Comparison of ENCODE assay signal across 10 cellular contexts in the genomic region with DNA sequence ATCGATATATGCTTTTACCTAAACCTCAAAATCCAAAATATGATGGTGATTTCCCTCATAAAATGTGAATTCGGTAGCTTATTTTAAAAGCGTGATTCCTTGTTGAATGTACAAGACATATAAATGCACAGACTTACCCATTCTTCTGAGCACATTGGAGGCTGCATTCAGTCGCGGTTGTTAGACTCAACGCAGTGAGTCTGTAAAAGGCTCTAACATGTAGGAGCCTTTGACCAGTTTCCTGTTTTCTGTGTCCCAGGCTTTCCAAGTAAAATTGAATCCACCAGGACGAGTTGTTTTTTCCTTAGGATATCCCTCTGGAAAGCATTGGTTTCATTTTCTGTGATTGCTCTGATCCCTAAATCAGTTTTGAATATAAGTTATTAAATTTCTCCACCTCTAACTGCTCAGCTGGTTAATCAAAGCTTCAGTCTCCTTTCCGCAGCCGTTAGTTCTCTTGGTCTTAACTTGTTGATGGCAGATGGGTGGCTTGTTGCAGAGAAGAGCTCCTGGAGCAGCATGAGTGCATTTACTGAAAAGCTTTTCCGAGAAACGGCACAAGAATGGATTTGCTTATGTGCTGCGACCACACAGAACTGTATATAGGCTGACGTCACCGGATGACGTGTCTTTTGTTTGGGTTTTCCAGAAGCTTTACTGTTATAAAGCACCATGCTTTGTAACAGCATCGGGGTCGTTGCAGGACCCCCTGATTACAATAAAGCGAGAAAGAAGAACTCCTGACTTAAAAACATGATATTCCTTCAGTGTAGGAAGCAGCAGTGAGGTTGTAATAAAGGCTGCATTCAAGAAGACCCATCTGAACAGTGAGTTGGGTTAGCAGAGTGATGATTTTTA. TPM values are rescaled to one million over a fixed set of nuclear protein-coding genes. Genes with fewer than 3 reads are reported as not detected.
A peak's percentile ranks its signal among the peaks of the same experiment; 100 is the strongest.
DNase-seq lines count a peak whose midpoint lies in the region; ATAC-seq and TF ChIP-seq lines count a peak whose summit lies in the region.
"Had no signal": no experiment of that assay in that cellular context is flagged by ENCODE, and none has a peak within 500 bp of the region (broad histone marks: within the 10 kb centered on the region; RNA-seq: fewer than 3 reads in every experiment).

A gene with protein sequence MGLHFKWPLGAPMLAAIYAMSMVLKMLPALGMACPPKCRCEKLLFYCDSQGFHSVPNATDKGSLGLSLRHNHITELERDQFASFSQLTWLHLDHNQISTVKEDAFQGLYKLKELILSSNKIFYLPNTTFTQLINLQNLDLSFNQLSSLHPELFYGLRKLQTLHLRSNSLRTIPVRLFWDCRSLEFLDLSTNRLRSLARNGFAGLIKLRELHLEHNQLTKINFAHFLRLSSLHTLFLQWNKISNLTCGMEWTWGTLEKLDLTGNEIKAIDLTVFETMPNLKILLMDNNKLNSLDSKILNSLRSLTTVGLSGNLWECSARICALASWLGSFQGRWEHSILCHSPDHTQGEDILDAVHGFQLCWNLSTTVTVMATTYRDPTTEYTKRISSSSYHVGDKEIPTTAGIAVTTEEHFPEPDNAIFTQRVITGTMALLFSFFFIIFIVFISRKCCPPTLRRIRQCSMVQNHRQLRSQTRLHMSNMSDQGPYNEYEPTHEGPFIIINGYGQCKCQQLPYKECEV (minus strand): TSS at position 565 of the 858 bp plus-strand sequence. CDS start 424 bp downstream, at position 141.

- ATAC-seq in GM21576 (IDR thresholded peaks at IDR 0.05; ENCODE audit: unreplicated experiment) (no peak), GM19467 (IDR thresholded peaks at IDR 0.05; ENCODE audit: unreplicated experiment) (no peak)

- peak within 1 kb of the TSS; percentile 90 for H3K4me2 ChIP-seq in neural cell (ENCODE audit: low read length)

- H3K36me3 ChIP-seq in endocrine pancreas (ENCODE audit: control insufficient read depth, insufficient read depth, low read length), result no peaks in the 10 kb centered on the region
- H3K36me3 ChIP-seq in neural cell (ENCODE audit: insufficient read depth, low read length), result no peaks in the 10 kb centered on the region

- peak within 1 kb of the TSS; percentile 72 for H3K4me3 ChIP-seq in endocrine pancreas (ENCODE audit: control insufficient read depth, insufficient read depth, low read length)
- H3K4me3 ChIP-seq in neural cell (ENCODE audit: low read length), result peak within 1 kb of the TSS; percentile 66

- peak within 1 kb of the TSS; percentile 25 for H2AFZ ChIP-seq in neural cell (ENCODE audit: low read depth, low read length)

- TF ChIP-seq CTCF in AG09319 (IDR thresholded peaks at IDR 0.05; ENCODE audit: low read depth, low read length) (no peak), neural cell (IDR thresholded peaks at IDR 0.05; ENCODE audit: poor library complexity, severe bottlenecking) (no peak)

- peaks cover 2% of the 10 kb centered on the region for H3K9me3 ChIP-seq in endocrine pancreas (ENCODE audit: control insufficient read depth, low read length)
- no peaks in the 10 kb centered on the region for H3K9me3 ChIP-seq in neural cell (ENCODE audit: low read length)

- H3K27ac ChIP-seq in neural cell (ENCODE audit: low read length), result peak within 1 kb of the TSS; percentile 91

- H3K9me2 ChIP-seq in neural cell (ENCODE audit: insufficient read depth, low read length), result no peaks in the 10 kb centered on the region

- DNase-seq in AG09319 (ENCODE audit: extremely low read depth, low read depth) (peak; percentile 57), NCI-H2227 (lab: John Stamatoyannopoulos, UW; ENCODE audit: unreplicated experiment) (peak; percentile 71), RKO (ENCODE audit: low spot score) (no peak)
- no peak for DNase-seq in stimulated activated CD4-positive, alpha-beta T cell treated with anti-CD3 and anti-CD28 coated beads, Interleukin-2, amount 100 ng/mL, for 48 hours
- DNase-seq: H7, NCI-H146 had no signal

- peak within 1 kb of the TSS; percentile 39 for H3K9ac ChIP-seq in endocrine pancreas (ENCODE audit: control insufficient read depth, insufficient read depth, low read length)
- H3K9ac ChIP-seq in neural cell (ENCODE audit: low read length), result peak within 1 kb of the TSS; percentile 71

- peak; percentile 24 for TF ChIP-seq EP300 in neural cell (conservative IDR thresholded peaks at IDR 0.05; ENCODE audit: poor library complexity, severe bottlenecking)

- H3K27me3 ChIP-seq in endocrine pancreas (ENCODE audit: control insufficient read depth, insufficient read depth, low read length), result no peaks in the 10 kb centered on the region
- no peaks in the 10 kb centered on the region for H3K27me3 ChIP-seq in neural cell (ENCODE audit: insufficient read depth, low read depth, low read length)

- no peaks in the 10 kb centered on the region for H4K20me1 ChIP-seq in neural cell (ENCODE audit: insufficient read depth)

- H3K79me2 ChIP-seq in neural cell (replicated peaks; ENCODE audit: insufficient read depth, low read length), result peaks cover 41% of the 10 kb centered on the region

- H3K4me1 ChIP-seq in endocrine pancreas (ENCODE audit: control insufficient read depth, insufficient read depth, low read length), result peaks cover 24% of the 10 kb centered on the region

- TF ChIP-seq RAD21 in neural cell (conservative IDR thresholded peaks at IDR 0.05), result no peak

- no peaks in the 10 kb centered on the region for H3F3A ChIP-seq in neural cell (ENCODE audit: insufficient read depth, low read length, poor library complexity, severe bottlenecking)

TF ChIP-seq in neural cell, 6 proteins besides CTCF, POLR2A, EP300 and RAD21:
- TF ChIP-seq TAF1 (IDR thresholded peaks at IDR 0.05; ENCODE audit: low read depth) (peak; percentile 26), EZH2 (IDR thresholded peaks at IDR 0.05; ENCODE audit: borderline replicate concordance, insufficient read depth, low read length, poor library complexity, severe bottlenecking) (no peak), POLR2AphosphoS5 (IDR thresholded peaks at IDR 0.05) (no peak), SMC3 (conservative IDR thresholded peaks at IDR 0.05; ENCODE audit: poor library complexity) (peak; percentile 29), MXI1 (conservative IDR thresholded peaks at IDR 0.05; ENCODE audit: poor library complexity, severe bottlenecking) (peak; percentile 31)
- TF ChIP-seq, protein P1, sequence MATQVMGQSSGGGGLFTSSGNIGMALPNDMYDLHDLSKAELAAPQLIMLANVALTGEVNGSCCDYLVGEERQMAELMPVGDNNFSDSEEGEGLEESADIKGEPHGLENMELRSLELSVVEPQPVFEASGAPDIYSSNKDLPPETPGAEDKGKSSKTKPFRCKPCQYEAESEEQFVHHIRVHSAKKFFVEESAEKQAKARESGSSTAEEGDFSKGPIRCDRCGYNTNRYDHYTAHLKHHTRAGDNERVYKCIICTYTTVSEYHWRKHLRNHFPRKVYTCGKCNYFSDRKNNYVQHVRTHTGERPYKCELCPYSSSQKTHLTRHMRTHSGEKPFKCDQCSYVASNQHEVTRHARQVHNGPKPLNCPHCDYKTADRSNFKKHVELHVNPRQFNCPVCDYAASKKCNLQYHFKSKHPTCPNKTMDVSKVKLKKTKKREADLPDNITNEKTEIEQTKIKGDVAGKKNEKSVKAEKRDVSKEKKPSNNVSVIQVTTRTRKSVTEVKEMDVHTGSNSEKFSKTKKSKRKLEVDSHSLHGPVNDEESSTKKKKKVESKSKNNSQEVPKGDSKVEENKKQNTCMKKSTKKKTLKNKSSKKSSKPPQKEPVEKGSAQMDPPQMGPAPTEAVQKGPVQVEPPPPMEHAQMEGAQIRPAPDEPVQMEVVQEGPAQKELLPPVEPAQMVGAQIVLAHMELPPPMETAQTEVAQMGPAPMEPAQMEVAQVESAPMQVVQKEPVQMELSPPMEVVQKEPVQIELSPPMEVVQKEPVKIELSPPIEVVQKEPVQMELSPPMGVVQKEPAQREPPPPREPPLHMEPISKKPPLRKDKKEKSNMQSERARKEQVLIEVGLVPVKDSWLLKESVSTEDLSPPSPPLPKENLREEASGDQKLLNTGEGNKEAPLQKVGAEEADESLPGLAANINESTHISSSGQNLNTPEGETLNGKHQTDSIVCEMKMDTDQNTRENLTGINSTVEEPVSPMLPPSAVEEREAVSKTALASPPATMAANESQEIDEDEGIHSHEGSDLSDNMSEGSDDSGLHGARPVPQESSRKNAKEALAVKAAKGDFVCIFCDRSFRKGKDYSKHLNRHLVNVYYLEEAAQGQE (IDR thresholded peaks at IDR 0.05; ENCODE audit: borderline replicate concordance), result peak; percentile 51

RNA-seq across cellular contexts. Expression of the gene that starts here (rescaled TPM):
- polyA plus RNA-seq in neural cell, result 5.9 and 6.1 TPM in 2 replicates
- 25.1 and 43.5 TPM in 2 replicates for polyA minus RNA-seq in neural cell

Comparison
In these comparisons a context has a peak if more than half of its experiments do, and no peak if none do; other contexts are left out.
1. DNase-seq: peak in AG09319 (single experiment) and NCI-H2227 (single experiment); none in stimulated activated CD4-positive, alpha-beta T cell treated with anti-CD3 and anti-CD28 coated beads, Interleukin-2, amount 100 ng/mL, for 48 hours (0 of 2) and RKO (single experiment).